Comparison of ENCODE assay signal across 16 cellular contexts in genomic region chrX:97452283-97452682, GRCh38.
"Had no signal": no experiment of that assay in that cellular context is flagged by ENCODE, and none has a peak within 500 bp of the region (broad histone marks: within the 10 kb centered on the region; RNA-seq: fewer than 3 reads in every experiment).

No MANE protein-coding gene starts in this region.

- H3K27me3 ChIP-seq: esophagus squamous epithelium had no signal

- DNase-seq: activated CD4-positive, alpha-beta T cell treated with anti-CD3 and anti-CD28 coated beads for 36 hours; activated CD8-positive, alpha-beta T cell treated with anti-CD3 and anti-CD28 coated beads, Interleukin-2, amount 10 ng/mL, durations not matched to agents 7 days and 5 days; activated naive CD4-positive, alpha-beta T cell; activated naive CD8-positive, alpha-beta T cell treated with anti-CD3 and anti-CD28 coated beads, Interleukin-2, amount 50 U/mL, for 24 hours; esophagus squamous epithelium; foreskin fibroblast; heart left ventricle; left colon; midbrain; naive B cell; retina; stimulated activated CD4-positive, alpha-beta T cell treated with anti-CD3 and anti-CD28 coated beads, Interleukin-15, amount 100 ng/mL, for 24 hours; stimulated activated CD4-positive, alpha-beta T cell treated with anti-CD3 and anti-CD28 coated beads, Interleukin-4, amount 100 ng/mL, for 4 hours; WERI-Rb-1 had no signal

- H3K4me1 ChIP-seq: esophagus squamous epithelium, heart left ventricle had no signal

- H3K4me3 Mint-ChIP-seq: activated CD4-positive, alpha-beta T cell treated with anti-CD3 and anti-CD28 coated beads for 36 hours; activated CD8-positive, alpha-beta T cell treated with anti-CD3 and anti-CD28 coated beads, Interleukin-2, amount 10 ng/mL, durations not matched to agents 7 days and 5 days; activated naive CD8-positive, alpha-beta T cell treated with anti-CD3 and anti-CD28 coated beads, Interleukin-2, amount 50 U/mL, for 24 hours; activated T-helper 1 cell treated with anti-CD3 and anti-CD28 coated beads, Interleukin-12 subunit alpha, Interleukin-12 subunit beta, Interleukin-2, Interleukin-4 antibody, amounts not matched to agents 30 ng/mL and 10 ng/mL and 1 ng/mL, durations not matched to agents 14 hours and 24 hours and 36 hours; naive B cell had no signal

- H3K27ac Mint-ChIP-seq: activated CD4-positive, alpha-beta T cell treated with anti-CD3 and anti-CD28 coated beads for 36 hours; activated CD8-positive, alpha-beta T cell treated with anti-CD3 and anti-CD28 coated beads, Interleukin-2, amount 10 ng/mL, durations not matched to agents 7 days and 5 days; activated naive CD8-positive, alpha-beta T cell treated with anti-CD3 and anti-CD28 coated beads, Interleukin-2, amount 50 U/mL, for 24 hours; activated T-helper 1 cell treated with anti-CD3 and anti-CD28 coated beads, Interleukin-12 subunit alpha, Interleukin-12 subunit beta, Interleukin-2, Interleukin-4 antibody, amounts not matched to agents 30 ng/mL and 10 ng/mL and 1 ng/mL, durations not matched to agents 14 hours and 24 hours and 36 hours; naive B cell had no signal

- H3K4me3 ChIP-seq: esophagus squamous epithelium, heart left ventricle, lung had no signal

- H3K9me3 ChIP-seq: esophagus squamous epithelium, heart left ventricle had no signal

- ATAC-seq: activated CD4-positive, alpha-beta T cell treated with anti-CD3 and anti-CD28 coated beads for 36 hours; activated CD8-positive, alpha-beta T cell treated with anti-CD3 and anti-CD28 coated beads, Interleukin-2, amount 10 ng/mL, durations not matched to agents 7 days and 5 days; activated naive CD8-positive, alpha-beta T cell treated with anti-CD3 and anti-CD28 coated beads, Interleukin-2, amount 50 U/mL, for 24 hours; heart left ventricle; left colon had no signal

- H3K36me3 Mint-ChIP-seq: naive B cell had no signal

- H3K27me3 Mint-ChIP-seq: activated CD4-positive, alpha-beta T cell treated with anti-CD3 and anti-CD28 coated beads for 36 hours; activated naive CD8-positive, alpha-beta T cell treated with anti-CD3 and anti-CD28 coated beads, Interleukin-2, amount 50 U/mL, for 24 hours; naive B cell had no signal

- H3K4me1 Mint-ChIP-seq: activated CD4-positive, alpha-beta T cell treated with anti-CD3 and anti-CD28 coated beads for 36 hours; activated naive CD8-positive, alpha-beta T cell treated with anti-CD3 and anti-CD28 coated beads, Interleukin-2, amount 50 U/mL, for 24 hours; naive B cell had no signal

- H3K9me3 Mint-ChIP-seq: activated naive CD8-positive, alpha-beta T cell treated with anti-CD3 and anti-CD28 coated beads, Interleukin-2, amount 50 U/mL, for 24 hours; activated T-helper 1 cell treated with anti-CD3 and anti-CD28 coated beads, Interleukin-12 subunit alpha, Interleukin-12 subunit beta, Interleukin-2, Interleukin-4 antibody, amounts not matched to agents 30 ng/mL and 10 ng/mL and 1 ng/mL, durations not matched to agents 14 hours and 24 hours and 36 hours had no signal

- H3K27ac ChIP-seq: esophagus squamous epithelium, heart left ventricle, WERI-Rb-1 had no signal

- H3K36me3 ChIP-seq: esophagus squamous epithelium, heart left ventricle, WERI-Rb-1 had no signal
